Comparison of ENCODE assay signal across 15 cellular contexts in genomic region chr14:90554341-90554740, GRCh38.
DNase-seq lines count a peak whose midpoint lies in the region; ATAC-seq, FAIRE-seq and TF ChIP-seq lines count a peak whose summit lies in the region.
"Had no signal": no experiment of that assay in that cellular context is flagged by ENCODE, and none has a peak within 500 bp of the region (broad histone marks: within the 10 kb centered on the region; RNA-seq: fewer than 3 reads in every experiment).

No MANE protein-coding gene starts in this region.

- ATAC-seq in HG02678 (IDR thresholded peaks at IDR 0.05; ENCODE audit: unreplicated experiment) (no peak), GM21576 (IDR thresholded peaks at IDR 0.05; ENCODE audit: unreplicated experiment) (no peak)
- ATAC-seq: GM12878; natural killer cell treated with Interleukin-12 subunit alpha and Interleukin-12 subunit beta and Interleukin-15 and Interleukin-18, amount 100 ng/mL, for 72 hours; stimulated activated memory B cell treated with anti-CD40 and anti-IgM and Interleukin-4, amounts not matched to agents 10 μg/mL and 1 μg/mL and 100 μg/mL, for 72 hours had no signal

- H3K79me2 ChIP-seq in smooth muscle cell (ENCODE audit: low read depth) = no peaks in the 10 kb centered on the region

- H3K4me1 ChIP-seq in stomach smooth muscle (ENCODE audit: control insufficient read depth, insufficient read depth, low read length) = peaks cover 77% of the 10 kb centered on the region
- H3K4me1 ChIP-seq in smooth muscle cell (ENCODE audit: low read depth) = peaks cover 13% of the 10 kb centered on the region

- H3K27me3 ChIP-seq in bronchial epithelial cell (ENCODE audit: control insufficient read depth, insufficient read depth, low read length) = no peaks in the 10 kb centered on the region
- H3K27me3 ChIP-seq in stomach smooth muscle (ENCODE audit: control insufficient read depth in 1 of 2, insufficient read depth in 2 of 2, low read length in 2 of 2) = no peaks in the 10 kb centered on the region
- H3K27me3 ChIP-seq in smooth muscle cell (ENCODE audit: low read depth) = no peaks in the 10 kb centered on the region
- H3K27me3 ChIP-seq: brain microvascular endothelial cell had no signal

- H4K20me1 ChIP-seq in smooth muscle cell (ENCODE audit: low read depth) = no peaks in the 10 kb centered on the region

- no peak for TF ChIP-seq CTCF in bronchial epithelial cell (IDR thresholded peaks at IDR 0.05; ENCODE audit: insufficient read depth, low read length, severe bottlenecking)
- no peak for TF ChIP-seq CTCF in smooth muscle cell (IDR thresholded peaks at IDR 0.05; ENCODE audit: borderline replicate concordance, insufficient read depth, poor library complexity, severe bottlenecking)
- no peak for TF ChIP-seq CTCF in GM10266 (IDR thresholded peaks at IDR 0.05; ENCODE audit: control insufficient read depth, insufficient read depth, low read depth, missing control alignments)

- no peak overlapping the region for H2AFZ ChIP-seq in smooth muscle cell (ENCODE audit: low read depth)

- H3K9me3 ChIP-seq in stomach smooth muscle (ENCODE audit: control insufficient read depth in 2 of 2, low read length in 2 of 2) (no peaks in the 10 kb centered on the region), smooth muscle cell (replicated peaks; ENCODE audit: low read depth) (no peaks in the 10 kb centered on the region)

- DNase-seq in NCI-H1105 treated with DMSO at 0.1 percent for 48 hours (lab: John Stamatoyannopoulos, UW) = peak; percentile 58
- DNase-seq in bronchial epithelial cell (ENCODE audit: low read depth) = peak; percentile 28
- DNase-seq in inferior parietal cortex (ENCODE audit: extremely low spot score) = peak; percentile 85
- no peak for DNase-seq in smooth muscle cell (lab: John Stamatoyannopoulos, UW; ENCODE audit: unreplicated experiment)
- no peak for DNase-seq in GM10266 (ENCODE audit: extremely low spot score)
- DNase-seq: activated CD4-positive, alpha-beta T cell treated with anti-CD3 and anti-CD28 coated beads for 1 hour; activated T-cell treated with anti-CD3 and anti-CD28 coated beads, Interleukin-2, amount 50 U/mL, for 48 hours; brain microvascular endothelial cell; NCI-H524 treated with DMSO at 0.1 percent for 48 hours had no signal

- H3K4me2 ChIP-seq in smooth muscle cell = no peak overlapping the region

- H3K36me3 ChIP-seq in bronchial epithelial cell (ENCODE audit: control insufficient read depth, insufficient read depth, low read length) = no peaks in the 10 kb centered on the region
- no peaks in the 10 kb centered on the region for H3K36me3 ChIP-seq in stomach smooth muscle (ENCODE audit: control insufficient read depth in 2 of 2, insufficient read depth in 2 of 2, low read length in 2 of 2)
- no peaks in the 10 kb centered on the region for H3K36me3 ChIP-seq in smooth muscle cell (ENCODE audit: low read depth)
- H3K36me3 ChIP-seq: brain microvascular endothelial cell had no signal

- peak overlapping the region in 1 of 2 donors; percentile 21 for H3K9ac ChIP-seq in stomach smooth muscle (ENCODE audit: low read length in 2 of 2)
- no peak overlapping the region for H3K9ac ChIP-seq in smooth muscle cell (ENCODE audit: low read depth)

- no peak overlapping the region for H3K4me3 ChIP-seq in bronchial epithelial cell (ENCODE audit: low read depth, low read length)
- H3K4me3 ChIP-seq in stomach smooth muscle (ENCODE audit: low read length in 2 of 2) = peak overlapping the region in 1 of 2 donors; percentile 8
- H3K4me3 ChIP-seq in smooth muscle cell = no peak overlapping the region
- H3K4me3 ChIP-seq: GM12878 had no signal

- peak overlapping the region; percentile 92 for H3K27ac ChIP-seq in stomach smooth muscle (ENCODE audit: low read length)
- no peak overlapping the region for H3K27ac ChIP-seq in smooth muscle cell (ENCODE audit: low read depth)
- H3K27ac ChIP-seq: brain microvascular endothelial cell had no signal

- 97% methylated on average over 13 of the region's 13 CpGs for WGBS in smooth muscle cell (ENCODE audit: low lambda C conversion rate)

- no peak for FAIRE-seq in bronchial epithelial cell (lab: Jason Lieb, UNC)
- FAIRE-seq: GM12878 had no signal

- no peaks in the 10 kb centered on the region for H3F3A ChIP-seq in smooth muscle cell (ENCODE audit: low read depth)

Comparison
In these comparisons a context has a peak if more than half of its experiments do, and no peak if none do; other contexts are left out.
1. DNase-seq: peak in NCI-H1105 treated with DMSO at 0.1 percent for 48 hours (single experiment), bronchial epithelial cell (single experiment) and inferior parietal cortex (single experiment); none in smooth muscle cell (single experiment) and GM10266 (single experiment).